ENCODE assay signal across 19 cellular contexts in the genomic region with DNA sequence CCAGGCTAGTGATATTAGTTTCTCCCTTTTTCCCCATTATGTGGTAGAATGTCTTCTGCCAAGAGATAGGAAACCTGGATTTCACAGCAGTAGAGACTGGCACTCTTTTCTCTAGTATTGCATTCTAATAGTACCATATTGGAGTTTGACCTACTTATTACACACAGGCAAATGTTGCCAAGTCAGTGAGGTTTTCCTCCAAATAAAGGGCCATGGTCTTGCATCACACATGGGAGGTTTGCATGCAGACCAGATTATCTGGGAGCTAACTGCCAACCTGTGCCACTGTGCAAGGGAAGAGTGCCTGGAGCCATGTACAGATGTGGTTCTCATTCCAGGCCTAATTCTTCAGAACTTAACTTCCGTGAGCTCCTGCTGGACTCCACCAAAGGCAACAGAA.
"Had no signal": no experiment of that assay in that cellular context is flagged by ENCODE, and none has a peak within 500 bp of the region (broad histone marks: within the 10 kb centered on the region; RNA-seq: fewer than 3 reads in every experiment).

No MANE protein-coding gene starts in this region.

- FAIRE-seq: islet of Langerhans had no signal

- H3K4me1 ChIP-seq: suprapubic skin, upper lobe of left lung had no signal

- H3K4me3 Mint-ChIP-seq: activated CD4-positive, alpha-beta T cell treated with anti-CD3 and anti-CD28 coated beads, Interleukin-2, amount 10 ng/mL, durations not matched to agents 7 days and 5 days; activated naive CD4-positive, alpha-beta T cell treated with anti-CD3 and anti-CD28 coated beads, Interleukin-2, amount 10 ng/mL, durations not matched to agents 7 days and 5 days; neural crest cell; T-helper 17 cell had no signal

- H3K27me3 ChIP-seq: adrenal gland, left lung, ovary, suprapubic skin, upper lobe of left lung had no signal

- H3K36me3 ChIP-seq: adrenal gland, ovary, suprapubic skin had no signal

- ATAC-seq: left lung, T-helper 17 cell had no signal

- H3K27me3 Mint-ChIP-seq: activated CD4-positive, alpha-beta T cell treated with anti-CD3 and anti-CD28 coated beads, Interleukin-2, amount 10 ng/mL, durations not matched to agents 7 days and 5 days; activated naive CD4-positive, alpha-beta T cell treated with anti-CD3 and anti-CD28 coated beads, Interleukin-2, amount 10 ng/mL, durations not matched to agents 7 days and 5 days; T-helper 17 cell had no signal

- H3K9me3 ChIP-seq: adrenal gland, left lung, ovary, suprapubic skin, upper lobe of left lung had no signal

- DNase-seq: activated CD4-positive, alpha-beta T cell treated with anti-CD3 and anti-CD28 coated beads, Interleukin-2, amount 10 ng/mL, durations not matched to agents 7 days and 5 days; activated CD4-positive, CD25-positive, alpha-beta regulatory T cell; activated naive CD4-positive, alpha-beta T cell treated with anti-CD3 and anti-CD28 coated beads, Interleukin-2, amount 10 ng/mL, durations not matched to agents 7 days and 5 days; activated T-cell treated with anti-CD3 and anti-CD28 coated beads for 4 hours; central memory CD4-positive, alpha-beta T cell; effector memory CD4-positive, alpha-beta T cell; glutamatergic neuron; left lung; ovary; retina; stimulated activated naive CD4-positive, alpha-beta T cell; T-helper 17 cell; upper lobe of left lung had no signal

- H3K9me3 Mint-ChIP-seq: activated CD4-positive, alpha-beta T cell treated with anti-CD3 and anti-CD28 coated beads, Interleukin-2, amount 10 ng/mL, durations not matched to agents 7 days and 5 days; activated naive CD4-positive, alpha-beta T cell treated with anti-CD3 and anti-CD28 coated beads, Interleukin-2, amount 10 ng/mL, durations not matched to agents 7 days and 5 days; activated T-helper 2 cell treated with anti-CD3 and anti-CD28 coated beads, Interferon-gamma antibody, Interleukin-2, Interleukin-4, amounts not matched to agents 10 μg/mL and 5 μg/mL and 100 μg/mL, durations not matched to agents 14 hours and 24 hours and 36 hours; neural crest cell had no signal

- H3K4me3 ChIP-seq: adrenal gland, left lung, ovary, suprapubic skin, upper lobe of left lung had no signal

- H3K27ac ChIP-seq: adrenal gland, epithelial cell of prostate, left lung, ovary, suprapubic skin, upper lobe of left lung had no signal
